ENCODE assay signal across 8 cellular contexts in genomic region chr3:56681963-56682457, GRCh38. TPM values are rescaled to one million over a fixed set of nuclear protein-coding genes. Genes with fewer than 3 reads are reported as not detected.
DNase-seq lines count a peak whose midpoint lies in the region; ATAC-seq and TF ChIP-seq lines count a peak whose summit lies in the region.

No MANE protein-coding gene starts in this region.

- TF ChIP-seq RAD21 in SK-N-SH (IDR thresholded peaks at IDR 0.05; ENCODE audit: low read length) = no peak

- H3K27ac Mint-ChIP-seq in WTC11 = peak overlapping the region; percentile 78
- peak overlapping the region; percentile 99 for H3K27ac Mint-ChIP-seq in stimulated activated naive B cell treated with anti-CD40 and anti-IgM and Interleukin-4, amounts not matched to agents 10 μg/mL and 1 μg/mL and 100 μg/mL, for 72 hours

- H3K9me2 ChIP-seq in SK-N-SH = no peaks in the 10 kb centered on the region

- H3K4me2 ChIP-seq in SK-N-SH = peak overlapping the region; percentile 87

- no peak for TF ChIP-seq EP300 in SK-N-SH (IDR thresholded peaks at IDR 0.05; ENCODE audit: borderline replicate concordance in 1 of 2, low read depth in 1 of 2, low read length in 1 of 2)

- POLR2A ChIA-PET in SK-N-SH (lab: Yijun Ruan, JAX) (interaction anchor here (0.7 to 1.1 kb wide), 4 partner anchors 58 to 295 kb away, joined by 3 read pairs; partner anchors contain the start of gene CCDC66), WTC11 (lab: Charles Lee) (interaction anchor here (0.6 kb wide), 1 partner anchor 8 kb away, joined by 6 read pairs; no protein-coding TSS in a partner anchor)

- no peaks in the 10 kb centered on the region for H3K9me3 ChIP-seq in SK-N-SH
- no peaks in the 10 kb centered on the region for H3K9me3 ChIP-seq in iPS DF 6.9 (ENCODE audit: control insufficient read depth, insufficient read depth, low read length)

- peaks cover 26% of the 10 kb centered on the region; the same call in 1 of the 2 replicates for H4K20me1 ChIP-seq in SK-N-SH (ENCODE audit: insufficient read depth)

- H3K27ac ChIP-seq in SK-N-SH (ENCODE audit: low read depth in 2 of 2, low read length in 1 of 2) (peak overlapping the region; percentile 97 to 99), iPS DF 6.9 (ENCODE audit: low read length) (no peak overlapping the region)

- peak overlapping the region; percentile 97 for H3K9ac ChIP-seq in SK-N-SH

- H3K36me3 Mint-ChIP-seq in WTC11 = peaks cover 18% of the 10 kb centered on the region
- H3K36me3 Mint-ChIP-seq in stimulated activated naive B cell treated with anti-CD40 and anti-IgM and Interleukin-4, amounts not matched to agents 10 μg/mL and 1 μg/mL and 100 μg/mL, for 72 hours = peaks cover 32 to 44% of the 10 kb centered on the region in 2 donors

- H3K36me3 ChIP-seq in SK-N-SH (replicated peaks in 1 of 2; ENCODE audit: control insufficient read depth in 1 of 2, insufficient read depth in 2 of 2, low read length in 1 of 2) (peaks cover 14 to 21% of the 10 kb centered on the region in 2 experiments), iPS DF 6.9 (ENCODE audit: control insufficient read depth, insufficient read depth, low read length) (no peaks in the 10 kb centered on the region)

- peaks cover 38% of the 10 kb centered on the region for H3K4me1 Mint-ChIP-seq in WTC11
- H3K4me1 Mint-ChIP-seq in stimulated activated naive B cell treated with anti-CD40 and anti-IgM and Interleukin-4, amounts not matched to agents 10 μg/mL and 1 μg/mL and 100 μg/mL, for 72 hours = peaks cover 9 to 36% of the 10 kb centered on the region in 2 donors

- peak overlapping the region; percentile 84 for H3K4me3 Mint-ChIP-seq in WTC11
- peak overlapping the region; percentile 92 to 99 for H3K4me3 Mint-ChIP-seq in stimulated activated naive B cell treated with anti-CD40 and anti-IgM and Interleukin-4, amounts not matched to agents 10 μg/mL and 1 μg/mL and 100 μg/mL, for 72 hours

- peak overlapping the region; percentile 84 to 88 for H3K4me3 ChIP-seq in SK-N-SH (ENCODE audit: low read depth in 2 of 2, low read length in 1 of 2)
- H3K4me3 ChIP-seq in iPS DF 6.9 (ENCODE audit: low read length) = peak overlapping the region; percentile 61; the same call in 1 of the 2 replicates

- H3K79me2 ChIP-seq in SK-N-SH (ENCODE audit: insufficient read depth) = peaks cover 54% of the 10 kb centered on the region

- no peaks in the 10 kb centered on the region for H3K27me3 ChIP-seq in SK-N-SH (ENCODE audit: insufficient read depth)
- H3K27me3 ChIP-seq in iPS DF 6.9 (ENCODE audit: control insufficient read depth, insufficient read depth, low read length) = peaks cover 11% of the 10 kb centered on the region

- CTCF ChIA-PET in SK-N-SH (lab: Yijun Ruan, JAX) = interaction anchor here (0.7 kb wide), 2 partner anchors 168 to 307 kb away, joined by 3 read pairs; no protein-coding TSS in a partner anchor
- CTCF ChIA-PET in WTC11 (lab: Charles Lee) = interaction anchor here (1.0 to 2.0 kb wide), 5 partner anchors 18 to 307 kb away, joined by 4 to 10 read pairs (median 7); partner anchors contain the start of gene ARHGEF3

- TF ChIP-seq CTCF in SK-N-SH (IDR thresholded peaks at IDR 0.05) (no peak), WTC11 (IDR thresholded peaks at IDR 0.05) (no peak)

- H3K9me3 Mint-ChIP-seq in WTC11 = peaks cover 12% of the 10 kb centered on the region
- peaks cover 1 to 3% of the 10 kb centered on the region in 2 donors for H3K9me3 Mint-ChIP-seq in stimulated activated naive B cell treated with anti-CD40 and anti-IgM and Interleukin-4, amounts not matched to agents 10 μg/mL and 1 μg/mL and 100 μg/mL, for 72 hours

- no peaks in the 10 kb centered on the region for H3F3A ChIP-seq in SK-N-SH (replicated peaks; ENCODE audit: insufficient read depth)

- under 1% methylated on average over 7 of the region's 10 CpGs for WGBS in SK-N-SH (ENCODE audit: low lambda C conversion rate)
- WGBS in iPS DF 6.9 (ENCODE audit: insufficient coverage, insufficient read length) = no CpG with 5 or more reads among the region's 10 CpGs

- peaks cover 36% of the 10 kb centered on the region for H3K27me3 Mint-ChIP-seq in WTC11 (ENCODE audit: low read depth)
- H3K27me3 Mint-ChIP-seq in stimulated activated naive B cell treated with anti-CD40 and anti-IgM and Interleukin-4, amounts not matched to agents 10 μg/mL and 1 μg/mL and 100 μg/mL, for 72 hours = no peaks in the 10 kb centered on the region

- no peak for DNase-seq in SK-N-SH
- DNase-seq in WTC11 (ENCODE audit: low spot score) = no peak
- DNase-seq in iPS DF 6.9 (ENCODE audit: low read depth, low spot score) = peak; percentile 37
- no peak for DNase-seq in stimulated activated naive B cell treated with anti-CD40 and anti-IgM and Interleukin-4, amounts not matched to agents 10 μg/mL and 1 μg/mL and 100 μg/mL, for 72 hours
- no peak for DNase-seq in activated CD4-positive, alpha-beta T cell treated with anti-CD3 and anti-CD28 coated beads for 1 hour
- no peak for DNase-seq in stimulated activated CD4-positive, alpha-beta T cell treated with anti-CD3 and anti-CD28 coated beads, Interleukin-1b, Interleukin-23, amount 100 ng/mL, for 48 hours

- no peak for ATAC-seq in SK-N-SH treated with all-trans-retinoic acid at 6 μM for 48 hours
- ATAC-seq in WTC11 = peak; percentile 75; the same call in 1 of the 2 replicates
- ATAC-seq in stimulated activated naive B cell treated with anti-CD40 and anti-IgM and Interleukin-4, amounts not matched to agents 10 μg/mL and 1 μg/mL and 100 μg/mL, for 72 hours (replicated peaks) = no peak
- no peak for ATAC-seq in GM18870 (IDR thresholded peaks at IDR 0.05; ENCODE audit: unreplicated experiment)

- peaks cover 0 to 15% of the 10 kb centered on the region in 2 experiments; a peak in 1 of 4 replicates for H3K4me1 ChIP-seq in SK-N-SH (ENCODE audit: control insufficient read depth in 1 of 2, insufficient read depth in 2 of 2, low read depth in 1 of 2, low read length in 1 of 2)
- peaks cover 2% of the 10 kb centered on the region; the same call in 1 of the 2 replicates for H3K4me1 ChIP-seq in iPS DF 6.9 (ENCODE audit: control insufficient read depth, insufficient read depth, low read length)

- peak overlapping the region; percentile 52; the same call in 1 of the 2 replicates for H2AFZ ChIP-seq in SK-N-SH (ENCODE audit: low read depth)

TF ChIP-seq in SK-N-SH, 30 proteins besides CTCF, POLR2A, EP300 and RAD21 (continues in another document):
- TF ChIP-seq NRF1 (IDR thresholded peaks at IDR 0.05; ENCODE audit: low read depth, low read length) (no peak), GABPA (IDR thresholded peaks at IDR 0.05; ENCODE audit: low read depth) (0 out of 2 replicates have a peak, but pooled peaks have one; percentile 7), MEF2A (IDR thresholded peaks at IDR 0.05; ENCODE audit: borderline replicate concordance, low read depth) (no peak), TEAD4 (IDR thresholded peaks at IDR 0.05; ENCODE audit: borderline replicate concordance, insufficient read depth) (no peak), IRF3 (IDR thresholded peaks at IDR 0.05; ENCODE audit: low read depth, low read length) (no peak), ELF1 (IDR thresholded peaks at IDR 0.05) (no peak; the same call in 1 of the 2 replicates)

TF ChIP-seq in SK-N-SH treated with all-trans-retinoic acid at 6 μM for 48 hours, 23 proteins besides CTCF, POLR2A, EP300 and RAD21:
- TF ChIP-seq PATZ1 (CRISPR knock-in tag; IDR thresholded peaks at IDR 0.05; ENCODE audit: borderline replicate concordance) (no peak), ZFP30 (CRISPR knock-in tag; IDR thresholded peaks at IDR 0.05) (no peak), ISL1 (CRISPR knock-in tag; IDR thresholded peaks at IDR 0.05) (no peak)

TF ChIP-seq in WTC11, 78 proteins besides CTCF, POLR2A, EP300 and RAD21 (continues in another document):
- no peak for TF ChIP-seq NR3C1 (CRISPR knock-in tag; conservative IDR thresholded peaks at IDR 0.05; ENCODE audit: low read depth)
- no peak for TF ChIP-seq ERG (CRISPR knock-in tag; IDR thresholded peaks at IDR 0.05)
- TF ChIP-seq FOXJ3 (CRISPR knock-in tag; IDR thresholded peaks at IDR 0.05; ENCODE audit: borderline replicate concordance) = no peak
- no peak for TF ChIP-seq OVOL2 (CRISPR knock-in tag; IDR thresholded peaks at IDR 0.05; ENCODE audit: borderline replicate concordance)
- no peak for TF ChIP-seq ZNF425 (CRISPR knock-in tag; conservative IDR thresholded peaks at IDR 0.05)
- no peak for TF ChIP-seq ZNF121 (CRISPR knock-in tag; IDR thresholded peaks at IDR 0.05)
- TF ChIP-seq IRF2 (CRISPR knock-in tag; IDR thresholded peaks at IDR 0.05; ENCODE audit: borderline replicate concordance, low read depth) = no peak
- no peak for TF ChIP-seq TP53 (CRISPR knock-in tag; IDR thresholded peaks at IDR 0.05)
- TF ChIP-seq ZNF263 (CRISPR knock-in tag; IDR thresholded peaks at IDR 0.05; ENCODE audit: low read depth) = no peak

RNA-seq across cellular contexts. Expression of gene TASOR, which starts 1.1 kb away (rescaled TPM):
- polyA plus RNA-seq in SK-N-SH (2012; rRNA removed) = 15.3 and 20.3 TPM in 2 replicates
- polyA plus RNA-seq in SK-N-SH (2012; cell fraction: cytosol; rRNA removed) = 20.9 and 24.6 TPM in 2 replicates
- 14.9 and 33.7 TPM in 2 replicates for polyA plus RNA-seq in SK-N-SH (2012; cell fraction: nucleus; rRNA removed)
- total RNA-seq in WTC11 (2021) = 40.2 to 46.1 TPM (median 45.5 TPM) in 3 replicates

Comparison
In these comparisons a context has a peak if more than half of its experiments do, and no peak if none do; other contexts are left out.
1. Of the 6 proteins assayed by ChIP-seq in both WTC11 and SK-N-SH: peak only in WTC11: none; only in SK-N-SH: FOXJ3; in both: none; in neither: 5.